ENCODE assay signal across 10 cellular contexts in genomic region chr2:102383722-102384121, GRCh38. TPM values are rescaled to one million over a fixed set of nuclear protein-coding genes. Genes with fewer than 3 reads are reported as not detected.
"Had no signal": no experiment of that assay in that cellular context is flagged by ENCODE, and none has a peak within 500 bp of the region (broad histone marks: within the 10 kb centered on the region; RNA-seq: fewer than 3 reads in every experiment).

No MANE protein-coding gene starts in this region.

- ATAC-seq: HCT116, K562 had no signal

- H2AFZ ChIP-seq: GM23248 had no signal

- H3K9ac ChIP-seq: GM23248 had no signal

- H3K36me3 ChIP-seq: HAP-1 had no signal

- H3K4me1 ChIP-seq: HAP-1 had no signal

- H3K9me3 ChIP-seq: HAP-1 had no signal

- H3K4me3 ChIP-seq: GM23248, HAP-1, K562 had no signal

- H3K27ac ChIP-seq: GM23248 had no signal

- DNase-seq: GM23248, GOT3, H7, IMR-90, KG1 had no signal

- FAIRE-seq: HTR-8/SVneo, K562 had no signal

RNA-seq across cellular contexts. Expression of gene IL18R1, which starts 28.1 kb away (rescaled TPM):
- total RNA-seq: HT-29 had no signal

RNA-seq across cellular contexts. Expression of gene IL18RAP, which starts 39.2 kb away (rescaled TPM):
- total RNA-seq: GM23248, H7, HT-29, IMR-90 had no signal
- polyA plus RNA-seq: IMR-90 had no signal
